Comparison of ENCODE assay signal across 1 cellular context in genomic region chr6:14711056-14711703, GRCh38.
TF ChIP-seq lines count a peak whose summit lies in the region.

No MANE protein-coding gene starts in this region.

TF ChIP-seq in K562, 482 proteins besides CTCF, POLR2A, EP300 and RAD21 (continued from another document):
- TF ChIP-seq, protein P1, sequence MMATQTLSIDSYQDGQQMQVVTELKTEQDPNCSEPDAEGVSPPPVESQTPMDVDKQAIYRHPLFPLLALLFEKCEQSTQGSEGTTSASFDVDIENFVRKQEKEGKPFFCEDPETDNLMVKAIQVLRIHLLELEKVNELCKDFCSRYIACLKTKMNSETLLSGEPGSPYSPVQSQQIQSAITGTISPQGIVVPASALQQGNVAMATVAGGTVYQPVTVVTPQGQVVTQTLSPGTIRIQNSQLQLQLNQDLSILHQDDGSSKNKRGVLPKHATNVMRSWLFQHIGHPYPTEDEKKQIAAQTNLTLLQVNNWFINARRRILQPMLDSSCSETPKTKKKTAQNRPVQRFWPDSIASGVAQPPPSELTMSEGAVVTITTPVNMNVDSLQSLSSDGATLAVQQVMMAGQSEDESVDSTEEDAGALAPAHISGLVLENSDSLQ (IDR thresholded peaks at IDR 0.05): peak; percentile 76
- TF ChIP-seq TFAP4 (CRISPR knock-in tag; IDR thresholded peaks at IDR 0.05; ENCODE audit: borderline replicate concordance) (peak; percentile 59), CREBBP (IDR thresholded peaks at IDR 0.05; ENCODE audit: low read depth, low read length) (no peak), ZBTB1 (CRISPR knock-in tag; IDR thresholded peaks at IDR 0.05; ENCODE audit: borderline replicate concordance, low read depth) (no peak), PHB2 (IDR thresholded peaks at IDR 0.05; ENCODE audit: low read depth) (no peak), ZNF830 (CRISPR knock-in tag; IDR thresholded peaks at IDR 0.05) (no peak), IRF1 (CRISPR knock-in tag; IDR thresholded peaks at IDR 0.05; ENCODE audit: borderline replicate concordance) (no peak), ZNF280A (IDR thresholded peaks at IDR 0.05; ENCODE audit: low read depth, partially characterized antibody) (no peak), KLF10 (CRISPR knock-in tag; IDR thresholded peaks at IDR 0.05) (no peak), NR2C2 (CRISPR knock-in tag; IDR thresholded peaks at IDR 0.05) (no peak), NR2C2 (tag; IDR thresholded peaks at IDR 0.05) (peak; percentile 76), CAMTA2 (CRISPR knock-in tag; conservative IDR thresholded peaks at IDR 0.05) (no peak), FOXJ3 (CRISPR knock-in tag; IDR thresholded peaks at IDR 0.05) (no peak), POLR2G (IDR thresholded peaks at IDR 0.05; ENCODE audit: low read depth, low read length) (no peak), ZNF324 (CRISPR knock-in tag; IDR thresholded peaks at IDR 0.05) (no peak), SREBF2 (CRISPR knock-in tag; IDR thresholded peaks at IDR 0.05) (no peak), CREB3 (tag; conservative IDR thresholded peaks at IDR 0.05; ENCODE audit: low read depth) (peak; percentile 63), NBN (IDR thresholded peaks at IDR 0.05; ENCODE audit: low read depth) (peak; percentile 91), TBP (optimal IDR thresholded peaks at IDR 0.05; ENCODE audit: low read depth, low read length) (peak; percentile 40), HNRNPK (IDR thresholded peaks at IDR 0.05; ENCODE audit: low read depth, low read length, poor library complexity, severe bottlenecking) (no peak), NCOA4 (IDR thresholded peaks at IDR 0.05; ENCODE audit: partially characterized antibody) (no peak), ZNF3 (CRISPR knock-in tag; IDR thresholded peaks at IDR 0.05) (no peak), MTF1 (CRISPR knock-in tag; IDR thresholded peaks at IDR 0.05; ENCODE audit: borderline replicate concordance) (no peak), POLR2H (tag; IDR thresholded peaks at IDR 0.05; ENCODE audit: low read depth) (peak; percentile 69), RBM39 (optimal IDR thresholded peaks at IDR 0.05; ENCODE audit: low read depth, low read length) (no peak), SMAD2 (IDR thresholded peaks at IDR 0.05; ENCODE audit: low read depth, low read length) (no peak), SMAD4 (CRISPR knock-in tag; conservative IDR thresholded peaks at IDR 0.05) (peak; percentile 79), RERE (CRISPR knock-in tag; IDR thresholded peaks at IDR 0.05; ENCODE audit: borderline replicate concordance) (no peak), CBFB (CRISPR knock-in tag; IDR thresholded peaks at IDR 0.05) (no peak), HNRNPH1 (optimal IDR thresholded peaks at IDR 0.05; ENCODE audit: low read depth, low read length) (no peak), CTBP1 (IDR thresholded peaks at IDR 0.05; ENCODE audit: borderline replicate concordance) (peak; percentile 97), PURB (CRISPR knock-in tag; IDR thresholded peaks at IDR 0.05; ENCODE audit: low read depth) (no peak), RHOXF2B (CRISPR knock-in tag; conservative IDR thresholded peaks at IDR 0.05) (no peak), FIP1L1 (IDR thresholded peaks at IDR 0.05; ENCODE audit: low read depth, low read length, poor library complexity, severe bottlenecking) (no peak), POLR3A (IDR thresholded peaks at IDR 0.05; ENCODE audit: borderline replicate concordance, extremely low read depth, insufficient read depth, insufficient read length) (no peak), ZNF583 (CRISPR knock-in tag; IDR thresholded peaks at IDR 0.05) (peak; percentile 47; the same call in 1 of the 2 replicates), IRF9 (tag; IDR thresholded peaks at IDR 0.05) (no peak)
- TF ChIP-seq, protein P2, sequence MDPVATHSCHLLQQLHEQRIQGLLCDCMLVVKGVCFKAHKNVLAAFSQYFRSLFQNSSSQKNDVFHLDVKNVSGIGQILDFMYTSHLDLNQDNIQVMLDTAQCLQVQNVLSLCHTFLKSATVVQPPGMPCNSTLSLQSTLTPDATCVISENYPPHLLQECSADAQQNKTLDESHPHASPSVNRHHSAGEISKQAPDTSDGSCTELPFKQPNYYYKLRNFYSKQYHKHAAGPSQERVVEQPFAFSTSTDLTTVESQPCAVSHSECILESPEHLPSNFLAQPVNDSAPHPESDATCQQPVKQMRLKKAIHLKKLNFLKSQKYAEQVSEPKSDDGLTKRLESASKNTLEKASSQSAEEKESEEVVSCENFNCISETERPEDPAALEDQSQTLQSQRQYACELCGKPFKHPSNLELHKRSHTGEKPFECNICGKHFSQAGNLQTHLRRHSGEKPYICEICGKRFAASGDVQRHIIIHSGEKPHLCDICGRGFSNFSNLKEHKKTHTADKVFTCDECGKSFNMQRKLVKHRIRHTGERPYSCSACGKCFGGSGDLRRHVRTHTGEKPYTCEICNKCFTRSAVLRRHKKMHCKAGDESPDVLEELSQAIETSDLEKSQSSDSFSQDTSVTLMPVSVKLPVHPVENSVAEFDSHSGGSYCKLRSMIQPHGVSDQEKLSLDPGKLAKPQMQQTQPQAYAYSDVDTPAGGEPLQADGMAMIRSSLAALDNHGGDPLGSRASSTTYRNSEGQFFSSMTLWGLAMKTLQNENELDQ (CRISPR knock-in tag; IDR thresholded peaks at IDR 0.05; ENCODE audit: borderline replicate concordance): no peak
- TF ChIP-seq, protein P3, sequence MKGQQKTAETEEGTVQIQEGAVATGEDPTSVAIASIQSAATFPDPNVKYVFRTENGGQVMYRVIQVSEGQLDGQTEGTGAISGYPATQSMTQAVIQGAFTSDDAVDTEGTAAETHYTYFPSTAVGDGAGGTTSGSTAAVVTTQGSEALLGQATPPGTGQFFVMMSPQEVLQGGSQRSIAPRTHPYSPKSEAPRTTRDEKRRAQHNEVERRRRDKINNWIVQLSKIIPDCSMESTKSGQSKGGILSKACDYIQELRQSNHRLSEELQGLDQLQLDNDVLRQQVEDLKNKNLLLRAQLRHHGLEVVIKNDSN (CRISPR knock-in tag; IDR thresholded peaks at IDR 0.05): no peak
- TF ChIP-seq, protein P4, sequence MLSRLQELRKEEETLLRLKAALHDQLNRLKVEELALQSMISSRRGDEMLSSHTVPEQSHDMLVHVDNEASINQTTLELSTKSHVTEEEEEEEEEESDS (CRISPR knock-in tag; IDR thresholded peaks at IDR 0.05): no peak
